In the genomic region with DNA sequence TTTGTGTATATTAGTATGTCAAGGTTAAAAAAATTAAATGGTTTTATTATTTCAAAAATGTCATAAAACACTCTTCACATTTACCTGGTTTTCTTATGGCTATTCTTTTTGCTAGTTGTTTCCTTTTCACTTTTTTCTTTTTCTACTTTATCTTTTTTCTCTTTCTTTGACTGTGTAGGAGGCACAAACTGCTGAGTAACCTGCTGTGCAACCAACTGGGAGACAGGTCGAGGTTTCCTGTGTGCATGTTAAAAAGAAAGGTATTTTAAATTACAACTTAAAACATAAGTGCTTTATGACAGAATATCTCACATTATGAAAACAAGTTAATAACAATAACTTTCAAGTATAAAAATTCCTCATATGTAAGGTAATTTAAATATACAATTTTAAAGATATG, we compare ENCODE assay signal across 16 cellular contexts.
"Had no signal": no experiment of that assay in that cellular context is flagged by ENCODE, and none has a peak within 500 bp of the region (broad histone marks: within the 10 kb centered on the region; RNA-seq: fewer than 3 reads in every experiment).

No MANE protein-coding gene starts in this region.

- H3K36me3 ChIP-seq: colonic mucosa had no signal

- ATAC-seq: activated T-cell treated with anti-CD3 and anti-CD28 coated beads, Interleukin-2, amount 50 U/mL, for 4 hours; gastrocnemius medialis; heart right ventricle had no signal

- H3K27me3 ChIP-seq: colonic mucosa, gastrocnemius medialis, heart right ventricle, neutrophil, tibial nerve had no signal

- H3K9me3 ChIP-seq: colonic mucosa, gastrocnemius medialis, heart right ventricle, left ventricle myocardium inferior, neutrophil, tibial nerve had no signal

- H3K4me3 ChIP-seq: colonic mucosa, gastrocnemius medialis, heart right ventricle, left ventricle myocardium inferior, tibial nerve had no signal

- FAIRE-seq: islet of Langerhans had no signal

- H3K4me3 Mint-ChIP-seq: activated T-cell treated with anti-CD3 and anti-CD28 coated beads, Interleukin-2, amount 50 U/mL, for 4 hours; T-helper 1 cell treated with Interleukin-12 subunit alpha and Interleukin-12 subunit beta and Interleukin-4 antibody, amounts not matched to agents 30 μg/mL and 1 μg/mL, for 36 hours had no signal

- H3K27ac Mint-ChIP-seq: T-helper 1 cell treated with Interleukin-12 subunit alpha and Interleukin-12 subunit beta and Interleukin-4 antibody, amounts not matched to agents 30 μg/mL and 1 μg/mL, for 36 hours had no signal

- H3K9me3 Mint-ChIP-seq: activated T-cell treated with anti-CD3 and anti-CD28 coated beads, Interleukin-2, amount 50 U/mL, for 4 hours; T-helper 1 cell treated with Interleukin-12 subunit alpha and Interleukin-12 subunit beta and Interleukin-4 antibody, amounts not matched to agents 30 μg/mL and 1 μg/mL, for 36 hours had no signal

- H3K4me1 ChIP-seq: colonic mucosa had no signal

- H3K27ac ChIP-seq: colonic mucosa, gastrocnemius medialis, heart right ventricle, left ventricle myocardium inferior, neutrophil, tibial nerve had no signal

- DNase-seq: activated CD4-positive, CD25-positive, alpha-beta regulatory T cell treated with anti-CD3 and anti-CD28 coated beads, Interleukin-2, amount 50 U/mL, for 72 hours; activated gamma-delta T cell treated with Interleukin-2 at 50 U/mL for 16 hours; activated T-cell treated with anti-CD3 and anti-CD28 coated beads, Interleukin-2, amount 50 U/mL, for 4 hours; colonic mucosa; effector CD8-positive, alpha-beta T cell; gastrocnemius medialis; heart right ventricle; left ventricle myocardium inferior; mesenchymal stem cell; retina; SHP77; stimulated activated CD4-positive, alpha-beta T cell treated with anti-CD3 and anti-CD28 coated beads, Interleukin-4, amount 100 ng/mL, for 4 hours had no signal
